In genomic region chr7:22338411-22338810, GRCh38 we compare ENCODE assay signal across 34 cellular contexts.
"Had no signal": no experiment of that assay in that cellular context is flagged by ENCODE, and none has a peak within 500 bp of the region (broad histone marks: within the 10 kb centered on the region; RNA-seq: fewer than 3 reads in every experiment).

No MANE protein-coding gene starts in this region.

- H3K9me3 Mint-ChIP-seq: activated CD4-positive, alpha-beta memory T cell treated with anti-CD3 and anti-CD28 coated beads, Interleukin-2, amount 10 ng/mL, durations not matched to agents 7 days and 5 days; activated CD4-positive, alpha-beta T cell treated with anti-CD3 and anti-CD28 coated beads, Interleukin-2, amount 10 ng/mL, durations not matched to agents 7 days and 5 days; activated naive CD4-positive, alpha-beta T cell treated with anti-CD3 and anti-CD28 coated beads, Interleukin-2, amount 10 ng/mL, durations not matched to agents 7 days and 5 days; activated naive CD4-positive, alpha-beta T cell treated with anti-CD3 and anti-CD28 coated beads, Interleukin-2, amount 50 U/mL, for 24 hours; activated naive CD8-positive, alpha-beta T cell treated with anti-CD3 and anti-CD28 coated beads, Interleukin-2, amount 10 ng/mL, durations not matched to agents 7 days and 5 days; activated T-cell treated with anti-CD3 and anti-CD28 coated beads, Interleukin-2, amount 50 U/mL, for 24 hours; activated T-helper 2 cell treated with anti-CD3 and anti-CD28 coated beads, Interferon-gamma antibody, Interleukin-2, Interleukin-4, amounts not matched to agents 10 μg/mL and 5 μg/mL and 100 μg/mL, durations not matched to agents 14 hours and 24 hours and 36 hours; brain; T-helper 1 cell treated with Interleukin-12 subunit alpha and Interleukin-12 subunit beta and Interleukin-4 antibody, amounts not matched to agents 30 μg/mL and 1 μg/mL, for 36 hours; T-helper 2 cell treated with Interferon-gamma antibody and Interleukin-4, amounts not matched to agents 5 μg/mL and 100 μg/mL, for 36 hours had no signal

- H3K27ac Mint-ChIP-seq: activated CD4-positive, alpha-beta memory T cell treated with anti-CD3 and anti-CD28 coated beads, Interleukin-2, amount 10 ng/mL, durations not matched to agents 7 days and 5 days; activated CD4-positive, alpha-beta T cell treated with anti-CD3 and anti-CD28 coated beads for 36 hours; activated CD4-positive, alpha-beta T cell treated with anti-CD3 and anti-CD28 coated beads, Interleukin-2, amount 10 ng/mL, durations not matched to agents 7 days and 5 days; activated CD8-positive, alpha-beta memory T cell treated with anti-CD3 and anti-CD28 coated beads, Interleukin-2, amount 10 ng/mL, durations not matched to agents 7 days and 5 days; activated CD8-positive, alpha-beta T cell treated with anti-CD3 and anti-CD28 coated beads, Interleukin-2, amount 10 ng/mL, durations not matched to agents 7 days and 5 days; activated naive CD4-positive, alpha-beta T cell treated with anti-CD3 and anti-CD28 coated beads, Interleukin-2, amount 10 ng/mL, durations not matched to agents 7 days and 5 days; activated naive CD4-positive, alpha-beta T cell treated with anti-CD3 and anti-CD28 coated beads, Interleukin-2, amount 50 U/mL, for 24 hours; activated naive CD8-positive, alpha-beta T cell; activated naive CD8-positive, alpha-beta T cell treated with anti-CD3 and anti-CD28 coated beads, Interleukin-2, amount 10 ng/mL, durations not matched to agents 7 days and 5 days; activated naive CD8-positive, alpha-beta T cell treated with anti-CD3 and anti-CD28 coated beads, Interleukin-2, amount 50 U/mL, for 24 hours; activated T-cell treated with anti-CD3 and anti-CD28 coated beads, Interleukin-2, amount 50 U/mL, for 24 hours; activated T-helper 2 cell treated with anti-CD3 and anti-CD28 coated beads, Interferon-gamma antibody, Interleukin-2, Interleukin-4, amounts not matched to agents 10 μg/mL and 5 μg/mL and 100 μg/mL, durations not matched to agents 14 hours and 24 hours and 36 hours; brain; T-helper 1 cell treated with Interleukin-12 subunit alpha and Interleukin-12 subunit beta and Interleukin-4 antibody, amounts not matched to agents 30 μg/mL and 1 μg/mL, for 36 hours; T-helper 2 cell treated with Interferon-gamma antibody and Interleukin-4, amounts not matched to agents 5 μg/mL and 100 μg/mL, for 36 hours had no signal

- H3K4me1 Mint-ChIP-seq: activated CD4-positive, alpha-beta memory T cell treated with anti-CD3 and anti-CD28 coated beads, Interleukin-2, amount 10 ng/mL, durations not matched to agents 7 days and 5 days; activated CD4-positive, alpha-beta T cell treated with anti-CD3 and anti-CD28 coated beads for 36 hours; activated CD4-positive, alpha-beta T cell treated with anti-CD3 and anti-CD28 coated beads, Interleukin-2, amount 10 ng/mL, durations not matched to agents 7 days and 5 days; activated CD8-positive, alpha-beta memory T cell treated with anti-CD3 and anti-CD28 coated beads, Interleukin-2, amount 10 ng/mL, durations not matched to agents 7 days and 5 days; activated naive CD4-positive, alpha-beta T cell treated with anti-CD3 and anti-CD28 coated beads, Interleukin-2, amount 10 ng/mL, durations not matched to agents 7 days and 5 days; activated naive CD4-positive, alpha-beta T cell treated with anti-CD3 and anti-CD28 coated beads, Interleukin-2, amount 50 U/mL, for 24 hours; activated naive CD8-positive, alpha-beta T cell treated with anti-CD3 and anti-CD28 coated beads, Interleukin-2, amount 10 ng/mL, durations not matched to agents 7 days and 5 days; activated naive CD8-positive, alpha-beta T cell treated with anti-CD3 and anti-CD28 coated beads, Interleukin-2, amount 50 U/mL, for 24 hours; brain had no signal

- DNase-seq: activated CD4-positive, alpha-beta memory T cell treated with anti-CD3 and anti-CD28 coated beads, Interleukin-2, amount 10 ng/mL, durations not matched to agents 7 days and 5 days; activated CD4-positive, alpha-beta T cell treated with anti-CD3 and anti-CD28 coated beads for 1 hour; activated CD4-positive, alpha-beta T cell treated with anti-CD3 and anti-CD28 coated beads for 36 hours; activated CD4-positive, alpha-beta T cell treated with anti-CD3 and anti-CD28 coated beads for 48 hours; activated CD4-positive, alpha-beta T cell treated with anti-CD3 and anti-CD28 coated beads, Interleukin-2, amount 10 ng/mL, durations not matched to agents 7 days and 5 days; activated CD4-positive, alpha-beta T cell treated with anti-CD3 and anti-CD28 coated beads, Interleukin-2, amount 50 U/mL, for 48 hours; activated CD4-positive, CD25-positive, alpha-beta regulatory T cell; activated CD8-positive, alpha-beta memory T cell treated with anti-CD3 and anti-CD28 coated beads for 24 hours; activated CD8-positive, alpha-beta memory T cell treated with anti-CD3 and anti-CD28 coated beads, Interleukin-2, amount 10 ng/mL, durations not matched to agents 7 days and 5 days; activated CD8-positive, alpha-beta memory T cell treated with anti-CD3 and anti-CD28 coated beads, Interleukin-2, amount 50 U/mL, for 48 hours; activated CD8-positive, alpha-beta T cell treated with anti-CD3 and anti-CD28 coated beads, Interleukin-2, amount 10 ng/mL, durations not matched to agents 7 days and 5 days; activated effector memory CD4-positive, alpha-beta T cell treated with Interleukin-2 at 50 U/mL for 16 hours; activated gamma-delta T cell; activated naive CD4-positive, alpha-beta T cell treated with anti-CD3 and anti-CD28 coated beads, Interleukin-2, amount 10 ng/mL, durations not matched to agents 7 days and 5 days; activated naive CD4-positive, alpha-beta T cell treated with Interleukin-2 at 50 U/mL for 16 hours; activated naive CD8-positive, alpha-beta T cell treated with anti-CD3 and anti-CD28 coated beads, Interleukin-2, amount 10 ng/mL, durations not matched to agents 7 days and 5 days; activated naive CD8-positive, alpha-beta T cell treated with anti-CD3 and anti-CD28 coated beads, Interleukin-2, amount 50 U/mL, for 24 hours; activated T-cell treated with anti-CD3 and anti-CD28 coated beads, Interleukin-2, amount 50 U/mL, for 24 hours; activated T-cell treated with anti-CD3 and anti-CD28 coated beads, Interleukin-2, amount 50 U/mL, for 48 hours; amygdala; anterior cingulate cortex; central memory CD4-positive, alpha-beta T cell; T-helper 2 cell; T-helper 9 cell had no signal

- H3K36me3 ChIP-seq: ascending aorta, cardiac muscle cell had no signal

- H3K4me3 ChIP-seq: ascending aorta, cardiac muscle cell had no signal

- H3K27me3 ChIP-seq: ascending aorta, cardiac muscle cell had no signal

- H3K27ac ChIP-seq: ascending aorta, cardiac muscle cell, VCaP had no signal

- H3K9me3 ChIP-seq: ascending aorta had no signal

- H3K4me1 ChIP-seq: ascending aorta had no signal

- H3K36me3 Mint-ChIP-seq: activated CD8-positive, alpha-beta memory T cell treated with anti-CD3 and anti-CD28 coated beads, Interleukin-2, amount 10 ng/mL, durations not matched to agents 7 days and 5 days; activated naive CD4-positive, alpha-beta T cell treated with anti-CD3 and anti-CD28 coated beads, Interleukin-2, amount 10 ng/mL, durations not matched to agents 7 days and 5 days; activated naive CD4-positive, alpha-beta T cell treated with anti-CD3 and anti-CD28 coated beads, Interleukin-2, amount 50 U/mL, for 24 hours; activated naive CD8-positive, alpha-beta T cell; activated naive CD8-positive, alpha-beta T cell treated with anti-CD3 and anti-CD28 coated beads, Interleukin-2, amount 10 ng/mL, durations not matched to agents 7 days and 5 days; brain had no signal

- H3K4me3 Mint-ChIP-seq: activated CD4-positive, alpha-beta memory T cell treated with anti-CD3 and anti-CD28 coated beads, Interleukin-2, amount 10 ng/mL, durations not matched to agents 7 days and 5 days; activated CD4-positive, alpha-beta T cell treated with anti-CD3 and anti-CD28 coated beads for 36 hours; activated CD4-positive, alpha-beta T cell treated with anti-CD3 and anti-CD28 coated beads, Interleukin-2, amount 10 ng/mL, durations not matched to agents 7 days and 5 days; activated CD8-positive, alpha-beta memory T cell treated with anti-CD3 and anti-CD28 coated beads, Interleukin-2, amount 10 ng/mL, durations not matched to agents 7 days and 5 days; activated CD8-positive, alpha-beta T cell treated with anti-CD3 and anti-CD28 coated beads, Interleukin-2, amount 10 ng/mL, durations not matched to agents 7 days and 5 days; activated naive CD4-positive, alpha-beta T cell treated with anti-CD3 and anti-CD28 coated beads, Interleukin-2, amount 10 ng/mL, durations not matched to agents 7 days and 5 days; activated naive CD4-positive, alpha-beta T cell treated with anti-CD3 and anti-CD28 coated beads, Interleukin-2, amount 50 U/mL, for 24 hours; activated naive CD8-positive, alpha-beta T cell; activated naive CD8-positive, alpha-beta T cell treated with anti-CD3 and anti-CD28 coated beads, Interleukin-2, amount 10 ng/mL, durations not matched to agents 7 days and 5 days; activated naive CD8-positive, alpha-beta T cell treated with anti-CD3 and anti-CD28 coated beads, Interleukin-2, amount 50 U/mL, for 24 hours; activated T-cell treated with anti-CD3 and anti-CD28 coated beads, Interleukin-2, amount 50 U/mL, for 24 hours; brain; T-helper 1 cell treated with Interleukin-12 subunit alpha and Interleukin-12 subunit beta and Interleukin-4 antibody, amounts not matched to agents 30 μg/mL and 1 μg/mL, for 36 hours; T-helper 2 cell treated with Interferon-gamma antibody and Interleukin-4, amounts not matched to agents 5 μg/mL and 100 μg/mL, for 36 hours had no signal

- ATAC-seq: activated CD4-positive, alpha-beta T cell treated with anti-CD3 and anti-CD28 coated beads for 36 hours; activated CD4-positive, CD25-positive, alpha-beta regulatory T cell treated with anti-CD3 and anti-CD28 coated beads, Interleukin-2, amount 50 U/mL, for 24 hours; activated CD8-positive, alpha-beta memory T cell treated with anti-CD3 and anti-CD28 coated beads, Interleukin-2, amount 10 ng/mL, durations not matched to agents 7 days and 5 days; activated CD8-positive, alpha-beta T cell treated with anti-CD3 and anti-CD28 coated beads, Interleukin-2, amount 10 ng/mL, durations not matched to agents 7 days and 5 days; activated naive CD8-positive, alpha-beta T cell treated with anti-CD3 and anti-CD28 coated beads, Interleukin-2, amount 50 U/mL, for 24 hours had no signal
